In genomic region chr10:99777918-99778716, GRCh38 we compare ENCODE assay signal across 10 cellular contexts. TPM values are rescaled to one million over a fixed set of nuclear protein-coding genes. Genes with fewer than 3 reads are reported as not detected.
A peak's percentile ranks its signal among the peaks of the same experiment; 100 is the strongest.
DNase-seq lines count a peak whose midpoint lies in the region; ATAC-seq and TF ChIP-seq lines count a peak whose summit lies in the region.
"Had no signal": no experiment of that assay in that cellular context is flagged by ENCODE, and none has a peak within 500 bp of the region (broad histone marks: within the 10 kb centered on the region; RNA-seq: fewer than 3 reads in every experiment).

No MANE protein-coding gene starts in this region.

- H3K4me1 ChIP-seq in OCI-LY7 (ENCODE audit: insufficient read depth, low read length, poor library complexity, severe bottlenecking) = peaks cover 36% of the 10 kb centered on the region
- H3K4me1 ChIP-seq in foreskin keratinocyte = peaks cover 57% of the 10 kb centered on the region
- H3K4me1 ChIP-seq in CD8-positive, alpha-beta T cell (ENCODE audit: insufficient read depth, low read length) = no peaks in the 10 kb centered on the region

- peak; percentile 44 for ATAC-seq in foreskin keratinocyte
- ATAC-seq in GM19467 (IDR thresholded peaks at IDR 0.05; ENCODE audit: unreplicated experiment) = no peak
- ATAC-seq in CD8-positive, alpha-beta T cell = no peak

- H3K79me2 ChIP-seq in OCI-LY7 (ENCODE audit: insufficient read depth, low read depth, low read length) = no peaks in the 10 kb centered on the region

- POLR2A ChIA-PET in OCI-LY7 (lab: Charles Lee) = interaction anchor here (0.7 to 1.0 kb wide), 2 partner anchors 36 to 46 kb away, joined by 3 read pairs; no protein-coding TSS in a partner anchor
- POLR2A ChIA-PET in CD8-positive, alpha-beta T cell (lab: Charles Lee) = no interaction called here

- peaks cover 7% of the 10 kb centered on the region for H3K9me3 Mint-ChIP-seq in CD8-positive, alpha-beta T cell

- H3K27me3 ChIP-seq in foreskin keratinocyte = no peaks in the 10 kb centered on the region
- H3K27me3 ChIP-seq in CD8-positive, alpha-beta T cell (ENCODE audit: insufficient read depth, low read length) = no peaks in the 10 kb centered on the region

- no peaks in the 10 kb centered on the region for H3K27me3 Mint-ChIP-seq in CD8-positive, alpha-beta T cell (ENCODE audit: low read depth)

- H3K4me1 Mint-ChIP-seq in CD8-positive, alpha-beta T cell (ENCODE audit: low read depth) = peaks cover 2% of the 10 kb centered on the region

- peak overlapping the region; percentile 65 for H3K4me2 ChIP-seq in OCI-LY7 (ENCODE audit: low read length)

- CTCF ChIA-PET in OCI-LY7 (lab: Charles Lee; ENCODE audit: unreplicated experiment) = no interaction called here
- CTCF ChIA-PET in CD8-positive, alpha-beta T cell (lab: Charles Lee) = no interaction called here

- H3K27ac Mint-ChIP-seq in CD8-positive, alpha-beta T cell = no peak overlapping the region

- no peaks in the 10 kb centered on the region for H3K9me2 ChIP-seq in OCI-LY7 (ENCODE audit: insufficient read depth, low read length)

- intact Hi-C loops in OCI-LY7 (cut with micrococcal nuclease; ENCODE audit: unreplicated experiment) = loop anchor here (2.0 kb wide), 1 partner anchor 45 kb away; the partner anchor contains the start of genes COX15 and CUTC
- intact Hi-C loops in CD8-positive, alpha-beta T cell (cut with DNase I, micrococcal nuclease) = no loop called here

- H3K36me3 Mint-ChIP-seq in CD8-positive, alpha-beta T cell = no peaks in the 10 kb centered on the region

- BruUV-seq in OCI-LY7 (replicated peaks; lab: Mats Ljungman, UMichigan) = no TSS peak

- peak; percentile 26; the same call in 1 of the 2 replicates for TF ChIP-seq CTCF in OCI-LY7 (conservative IDR thresholded peaks at IDR 0.05; ENCODE audit: low read length)
- no peak for TF ChIP-seq CTCF in foreskin keratinocyte (conservative IDR thresholded peaks at IDR 0.05)
- no peak for TF ChIP-seq CTCF in CD8-positive, alpha-beta T cell (IDR thresholded peaks at IDR 0.05)

- H3K36me3 ChIP-seq in OCI-LY7 (ENCODE audit: insufficient read depth, low read length) = no peaks in the 10 kb centered on the region
- H3K36me3 ChIP-seq in CD8-positive, alpha-beta T cell (ENCODE audit: insufficient read depth, low read length) = no peaks in the 10 kb centered on the region

- H4K20me1 ChIP-seq in OCI-LY7 (ENCODE audit: insufficient read depth, low read length) = no peaks in the 10 kb centered on the region

- H2AFZ ChIP-seq in OCI-LY7 (ENCODE audit: low read length) = peak overlapping the region; percentile 93

- H3K4me3 Mint-ChIP-seq in CD8-positive, alpha-beta T cell = no peak overlapping the region

- H3K9me3 ChIP-seq in OCI-LY7 (ENCODE audit: low read length) = no peaks in the 10 kb centered on the region
- H3K9me3 ChIP-seq in CD8-positive, alpha-beta T cell (ENCODE audit: low read length) = no peaks in the 10 kb centered on the region

- peak overlapping the region; percentile 43 for H3K27ac ChIP-seq in OCI-LY7 (ENCODE audit: low read depth, low read length, poor library complexity, severe bottlenecking)
- peak overlapping the region; percentile 86 for H3K27ac ChIP-seq in foreskin keratinocyte
- H3K27ac ChIP-seq in CD8-positive, alpha-beta T cell (ENCODE audit: low read depth, low read length) = no peak overlapping the region

- DNase-seq in NCI-H82 (lab: John Stamatoyannopoulos, UW) (peak; percentile 44), NCI-H82 treated with DMSO at 0.1 percent for 48 hours (lab: John Stamatoyannopoulos, UW; ENCODE audit: unreplicated experiment) (no peak), OCI-LY7 (ENCODE audit: low spot score) (peak; percentile 74), foreskin keratinocyte (no peak), NCI-H1092 (lab: John Stamatoyannopoulos, UW) (no peak), islet precursor cell (no peak)
- DNase-seq in CD8-positive, alpha-beta T cell = no peak
- DNase-seq: midbrain; stimulated activated CD8-positive, alpha-beta memory T cell treated with anti-CD3 and anti-CD28 coated beads, Interleukin-4, amount 100 ng/mL, for 48 hours had no signal

- peak overlapping the region; percentile 46 for H3K4me3 ChIP-seq in OCI-LY7 (ENCODE audit: low read depth, low read length, poor library complexity, severe bottlenecking)
- no peak overlapping the region for H3K4me3 ChIP-seq in CD8-positive, alpha-beta T cell (ENCODE audit: low read depth, low read length)

RNA-seq across cellular contexts. Expression of gene ABCC2, which starts 4.3 kb away (rescaled TPM):
- 0.38 and 0.85 TPM in 2 replicates for total RNA-seq in OCI-LY7 (2014; rRNA removed; shearing (Covaris generic))
- total RNA-seq in OCI-LY7 (2022) (0.59 and 1.2 TPM in 2 replicates), foreskin keratinocyte (0.82 and 0.92 TPM in 2 replicates)
- polyA plus RNA-seq in foreskin keratinocyte = 0.43 and 0.45 TPM in 2 replicates
- total RNA-seq in CD8-positive, alpha-beta T cell = 1 to 10 TPM; 2.8 to 3.3 TPM

RNA-seq across cellular contexts. Expression of gene CUTC, which starts 46.1 kb away (rescaled TPM):
- total RNA-seq in OCI-LY7 (2014; rRNA removed; shearing (Covaris generic)) = 29.9 and 37.1 TPM in 2 replicates
- total RNA-seq in OCI-LY7 (2022) (41.6 and 42.9 TPM in 2 replicates), foreskin keratinocyte (19.8 and 20.6 TPM in 2 replicates)
- 19.9 and 20.4 TPM in 2 replicates for polyA plus RNA-seq in foreskin keratinocyte
- 10 to 100 TPM; 12.0 to 12.7 TPM for total RNA-seq in CD8-positive, alpha-beta T cell

RNA-seq across cellular contexts. Expression of gene COX15, which starts 46.2 kb away (rescaled TPM):
- total RNA-seq in OCI-LY7 (2014; rRNA removed; shearing (Covaris generic)) = 18.5 and 19.6 TPM in 2 replicates
- total RNA-seq in OCI-LY7 (2022) (50.3 and 55.2 TPM in 2 replicates), foreskin keratinocyte (33.5 and 35.3 TPM in 2 replicates)
- 16.0 and 20.1 TPM in 2 replicates for polyA plus RNA-seq in foreskin keratinocyte
- 1 to 10 TPM; 6.8 to 8.1 TPM for total RNA-seq in CD8-positive, alpha-beta T cell

Comparison
In these comparisons a context has a peak if more than half of its experiments do, and no peak if none do; other contexts are left out.
1. DNase-seq: peak in NCI-H82 (single experiment) and OCI-LY7 (single experiment); none in NCI-H82 treated with DMSO at 0.1 percent for 48 hours (single experiment), foreskin keratinocyte (0 of 2), NCI-H1092 (single experiment), islet precursor cell (single experiment) and CD8-positive, alpha-beta T cell (0 of 7).